9 cellular contexts compared by ENCODE assay signal in the genomic region with DNA sequence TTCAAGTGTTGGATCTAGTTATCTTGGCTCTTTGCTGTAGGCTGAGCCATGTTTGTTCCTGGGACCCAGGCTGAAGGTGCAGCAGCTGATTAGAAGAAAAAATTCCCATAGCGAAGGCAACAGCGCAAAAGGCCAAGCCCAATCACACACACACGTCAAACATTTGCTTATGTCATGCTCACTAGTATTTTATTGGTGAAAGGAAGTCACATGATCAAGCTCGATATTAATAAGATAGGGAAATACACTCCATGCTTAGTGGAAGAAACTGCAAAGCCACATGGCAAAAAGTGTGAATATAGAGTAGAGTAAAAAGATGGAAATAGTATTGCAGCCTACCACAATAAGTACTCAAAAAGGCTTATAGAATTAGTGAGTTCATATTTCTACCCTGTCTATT.
"Had no signal": no experiment of that assay in that cellular context is flagged by ENCODE, and none has a peak within 500 bp of the region (broad histone marks: within the 10 kb centered on the region; RNA-seq: fewer than 3 reads in every experiment).

No MANE protein-coding gene starts in this region.

- H3K27ac Mint-ChIP-seq: GM23338, HFFc6 had no signal

- DNase-seq: GM23248, GOT3, H7, H9, HCEC 1CT, HFFc6 had no signal

- H3K27ac ChIP-seq: GM23248 had no signal

- ATAC-seq: GM23338, HCT116 had no signal

- H3K4me3 Mint-ChIP-seq: GM23338, H9, HFFc6 had no signal

- H3K4me3 ChIP-seq: GM23248, GM23338 had no signal

- H3K9ac ChIP-seq: GM23248 had no signal

- H2AFZ ChIP-seq: GM23248 had no signal

- FAIRE-seq: H54 had no signal

- H3K9me3 Mint-ChIP-seq: GM23338, H9, HFFc6 had no signal

- H3K4me2 ChIP-seq: GM23338 had no signal
